ENCODE assay signal across 1 cellular context in genomic region chr6:43481075-43481474, GRCh38.
TF ChIP-seq lines count a peak whose summit lies in the region.

No MANE protein-coding gene starts in this region.

TF ChIP-seq in IMR-90, 13 proteins besides CTCF, POLR2A, EP300 and RAD21:
- peak; percentile 57; the same call in 1 of the 2 replicates for TF ChIP-seq CEBPB (IDR thresholded peaks at IDR 0.05; ENCODE audit: low read depth, low read length)
- no peak for TF ChIP-seq FOS (IDR thresholded peaks at IDR 0.05; ENCODE audit: low read depth, low read length)
- no peak for TF ChIP-seq USF2 (IDR thresholded peaks at IDR 0.05; ENCODE audit: low read depth, low read length)
